Comparison of ENCODE assay signal across 19 cellular contexts in genomic region chr7:83119496-83119895, GRCh38. TPM values are rescaled to one million over a fixed set of nuclear protein-coding genes. Genes with fewer than 3 reads are reported as not detected.
DNase-seq lines count a peak whose midpoint lies in the region; ATAC-seq, FAIRE-seq and TF ChIP-seq lines count a peak whose summit lies in the region.
"Had no signal": no experiment of that assay in that cellular context is flagged by ENCODE, and none has a peak within 500 bp of the region (broad histone marks: within the 10 kb centered on the region; RNA-seq: fewer than 3 reads in every experiment).

No MANE protein-coding gene starts in this region.

- H2AK5ac ChIP-seq in mesenchymal stem cell (ENCODE audit: low read length, severe bottlenecking) = no peak overlapping the region

- no peak for DNase-seq in H54 (ENCODE audit: insufficient read length, low spot score)
- no peak for DNase-seq in SK-N-SH
- DNase-seq in chondrocyte (ENCODE audit: low spot score) = no peak
- peak; percentile 26 for DNase-seq in mesenchymal stem cell
- DNase-seq in mucosa of descending colon = no peak
- no peak for DNase-seq in ureter (ENCODE audit: low spot score)
- no peak for DNase-seq in medulla oblongata (ENCODE audit: extremely low spot score)
- DNase-seq: ACHN, AML-193, IMR-90, Karpas-422, MM.1S, NCI-H1417 treated with DMSO at 0.1 percent for 48 hours, NCI-H1930, NCI-H510A, Peyer's patch had no signal

- H2BK12ac ChIP-seq in mesenchymal stem cell (ENCODE audit: low read length in 2 of 2) = no peak overlapping the region

- H3K27ac Mint-ChIP-seq in chondrocyte (ENCODE audit: unreplicated experiment) = peak overlapping the region; percentile 18
- H3K27ac Mint-ChIP-seq: CD14-positive monocyte had no signal

- H3K9me3 ChIP-seq in SK-N-SH (peaks cover 23% of the 10 kb centered on the region; the same call in 1 of the 2 replicates), mesenchymal stem cell (ENCODE audit: control insufficient read depth, low read length) (peaks cover 10% of the 10 kb centered on the region), mucosa of descending colon (peaks cover 30% of the 10 kb centered on the region)

- CTCF ChIA-PET in SK-N-SH (lab: Yijun Ruan, JAX) = interaction anchor here (1.2 kb wide), 1 partner anchor 47 kb away, joined by 3 read pairs; no protein-coding TSS in a partner anchor

- intact Hi-C loops in mucosa of descending colon (cut with DNase I, micrococcal nuclease) = no loop called here

- no peak overlapping the region for H2BK5ac ChIP-seq in mesenchymal stem cell (ENCODE audit: low read depth, low read length, poor library complexity, severe bottlenecking)

- H3K9me2 ChIP-seq in SK-N-SH = no peaks in the 10 kb centered on the region

- H3K79me1 ChIP-seq in mesenchymal stem cell (replicated peaks; ENCODE audit: low read length, poor library complexity, severe bottlenecking) = no peaks in the 10 kb centered on the region

- no peak for TF ChIP-seq CTCF in SK-N-SH (IDR thresholded peaks at IDR 0.05)
- no peak for TF ChIP-seq CTCF in chondrocyte (IDR thresholded peaks at IDR 0.05)
- no peak for TF ChIP-seq CTCF in mucosa of descending colon (IDR thresholded peaks at IDR 0.05)

- H3K4me1 ChIP-seq in SK-N-SH (ENCODE audit: control insufficient read depth in 1 of 2, insufficient read depth in 2 of 2, low read depth in 1 of 2, low read length in 1 of 2) (peaks cover 0 to 3% of the 10 kb centered on the region in 2 experiments; a peak in 2 of 4 replicates), mesenchymal stem cell (ENCODE audit: control insufficient read depth, insufficient read depth, low read depth, low read length) (no peaks in the 10 kb centered on the region), mucosa of descending colon (ENCODE audit: low read depth) (no peaks in the 10 kb centered on the region)
- H3K4me1 ChIP-seq: Peyer's patch had no signal

- H3K9me3 Mint-ChIP-seq in chondrocyte (ENCODE audit: low read depth) = peaks cover 34% of the 10 kb centered on the region

- FAIRE-seq in H54 (lab: Jason Lieb, UNC) = peak; percentile 20

- no peaks in the 10 kb centered on the region for H3K27me3 Mint-ChIP-seq in chondrocyte (ENCODE audit: low read depth)

- no peak for TF ChIP-seq RAD21 in SK-N-SH (IDR thresholded peaks at IDR 0.05; ENCODE audit: low read length)

- no peak overlapping the region for H4K8ac ChIP-seq in mesenchymal stem cell (ENCODE audit: low read length)

- no peak overlapping the region for H4K91ac ChIP-seq in mesenchymal stem cell (ENCODE audit: low read length)

- ATAC-seq in HG03280 (IDR thresholded peaks at IDR 0.05; ENCODE audit: unreplicated experiment) (no peak), mucosa of descending colon (no peak)
- ATAC-seq: Right ventricle myocardium inferior had no signal

- H3K9ac ChIP-seq in SK-N-SH (no peak overlapping the region), mesenchymal stem cell (ENCODE audit: low read length) (no peak overlapping the region)

- TF ChIP-seq EP300 in SK-N-SH (IDR thresholded peaks at IDR 0.05; ENCODE audit: borderline replicate concordance in 1 of 2, low read depth in 1 of 2, low read length in 1 of 2) = no peak

- WGBS in SK-N-SH (ENCODE audit: low lambda C conversion rate) = 26% methylated on average over 2 of the region's 2 CpGs
- 23% methylated on average over 1 of the region's 2 CpGs for WGBS in mesenchymal stem cell

- peaks cover 13% of the 10 kb centered on the region for H3K4me1 Mint-ChIP-seq in chondrocyte (ENCODE audit: low read depth)
- H3K4me1 Mint-ChIP-seq: CD14-positive monocyte had no signal

- H3F3A ChIP-seq in SK-N-SH (replicated peaks; ENCODE audit: insufficient read depth) = no peaks in the 10 kb centered on the region

- H3K4me3 ChIP-seq in SK-N-SH (ENCODE audit: low read depth in 2 of 2, low read length in 1 of 2) = no peak overlapping the region
- no peak overlapping the region for H3K4me3 ChIP-seq in mesenchymal stem cell (ENCODE audit: insufficient read depth in 1 of 2, low read depth in 1 of 2, low read length in 2 of 2)
- H3K4me3 ChIP-seq in mucosa of descending colon = no peak overlapping the region
- H3K4me3 ChIP-seq: Peyer's patch had no signal

- no peak for TF ChIP-seq POLR2A in H54 (IDR thresholded peaks at IDR 0.05; ENCODE audit: low read depth, low read length)

- H2AFZ ChIP-seq in SK-N-SH (ENCODE audit: low read depth) (no peak overlapping the region), mesenchymal stem cell (ENCODE audit: low read depth, low read length) (no peak overlapping the region)

- H2BK120ac ChIP-seq in mesenchymal stem cell (ENCODE audit: low read depth, low read length) = no peak overlapping the region

- H4K20me1 ChIP-seq in SK-N-SH (ENCODE audit: insufficient read depth) = no peaks in the 10 kb centered on the region

- no peak overlapping the region for H3K4ac ChIP-seq in mesenchymal stem cell (ENCODE audit: low read depth in 1 of 2, low read length in 2 of 2)

- H3K14ac ChIP-seq in mesenchymal stem cell (ENCODE audit: low read length in 2 of 2) = no peak overlapping the region

- no peak overlapping the region for H3K18ac ChIP-seq in mesenchymal stem cell (ENCODE audit: low read depth in 1 of 2, low read length in 2 of 2)

- H3K4me3 Mint-ChIP-seq in chondrocyte (ENCODE audit: unreplicated experiment) = no peak overlapping the region
- H3K4me3 Mint-ChIP-seq: CD14-positive monocyte had no signal

- peaks cover 9% of the 10 kb centered on the region for H3K36me3 Mint-ChIP-seq in chondrocyte (ENCODE audit: low read depth)
- H3K36me3 Mint-ChIP-seq: CD14-positive monocyte had no signal

- H3K27me3 ChIP-seq in SK-N-SH (ENCODE audit: insufficient read depth) (no peaks in the 10 kb centered on the region), mesenchymal stem cell (ENCODE audit: control insufficient read depth in 1 of 2, insufficient read depth in 1 of 2, low read length in 2 of 2) (no peaks in the 10 kb centered on the region)
- H3K27me3 ChIP-seq: Peyer's patch had no signal

- H3K27ac ChIP-seq in SK-N-SH (ENCODE audit: low read depth in 2 of 2, low read length in 1 of 2) (no peak overlapping the region), mesenchymal stem cell (ENCODE audit: low read length, poor library complexity, severe bottlenecking) (no peak overlapping the region)
- H3K27ac ChIP-seq: Peyer's patch had no signal

- POLR2A ChIA-PET in SK-N-SH (lab: Yijun Ruan, JAX) = no interaction called here

- H3K4me2 ChIP-seq in SK-N-SH (no peak overlapping the region), mesenchymal stem cell (ENCODE audit: low read length, poor library complexity, severe bottlenecking) (no peak overlapping the region)

- no peaks in the 10 kb centered on the region for H3K79me2 ChIP-seq in SK-N-SH (ENCODE audit: insufficient read depth)

- H3K36me3 ChIP-seq in SK-N-SH (replicated peaks in 1 of 2; ENCODE audit: control insufficient read depth in 1 of 2, insufficient read depth in 2 of 2, low read length in 1 of 2) (no peaks in the 10 kb centered on the region), mesenchymal stem cell (ENCODE audit: control insufficient read depth in 1 of 2, insufficient read depth in 2 of 2, low read depth in 1 of 2, low read length in 2 of 2) (no peaks in the 10 kb centered on the region), mucosa of descending colon (ENCODE audit: low read depth) (no peaks in the 10 kb centered on the region)
- H3K36me3 ChIP-seq: Peyer's patch had no signal

- no peak overlapping the region for H3K23ac ChIP-seq in mesenchymal stem cell (ENCODE audit: low read length in 2 of 2)

- no peak overlapping the region for H2BK15ac ChIP-seq in mesenchymal stem cell (ENCODE audit: low read depth, poor library complexity, severe bottlenecking)

TF ChIP-seq in SK-N-SH, 30 proteins besides CTCF, POLR2A, EP300 and RAD21:
- no peak for TF ChIP-seq JUND (IDR thresholded peaks at IDR 0.05)
- TF ChIP-seq SIN3A (IDR thresholded peaks at IDR 0.05; ENCODE audit: borderline replicate concordance, low read depth, low read length) = no peak
- TF ChIP-seq ZBTB33 (IDR thresholded peaks at IDR 0.05; ENCODE audit: borderline replicate concordance, low read depth) = no peak
- no peak for TF ChIP-seq GATA2 (CRISPR knock-in tag; IDR thresholded peaks at IDR 0.05)
- TF ChIP-seq FOSL2 (IDR thresholded peaks at IDR 0.05; ENCODE audit: borderline replicate concordance, low read depth) = peak; percentile 17; the same call in 1 of the 2 replicates
- TF ChIP-seq POLR2AphosphoS5 (IDR thresholded peaks at IDR 0.05; ENCODE audit: low read depth, low read length) = no peak
- TF ChIP-seq FOXJ3 (CRISPR knock-in tag; IDR thresholded peaks at IDR 0.05) = no peak
- TF ChIP-seq NFIC (IDR thresholded peaks at IDR 0.05; ENCODE audit: borderline replicate concordance) = no peak
- peak; percentile 67; the same call in 1 of the 2 replicates for TF ChIP-seq MEF2A (IDR thresholded peaks at IDR 0.05; ENCODE audit: borderline replicate concordance, low read depth)

RNA-seq across cellular contexts. Expression of gene PCLO, which starts 43.2 kb away (rescaled TPM):
- polyA plus RNA-seq in SK-N-SH (2012; rRNA removed) = 0.51 and 0.76 TPM in 2 replicates
- 0.69 and 0.82 TPM in 2 replicates for polyA plus RNA-seq in SK-N-SH (2012; cell fraction: cytosol; rRNA removed)
- polyA plus RNA-seq in SK-N-SH (2012; cell fraction: nucleus; rRNA removed) = 0.73 and 1.4 TPM in 2 replicates
- total RNA-seq in chondrocyte (1.3 to 2.2 TPM (median 1.5 TPM) in 3 replicates), mucosa of descending colon (10 to 100 TPM in 1 of 3 donors, 1 to 10 TPM in 2; 5.5 to 16.5 (median 7.1) TPM), ureter (17.7 TPM)
- polyA plus RNA-seq in mesenchymal stem cell (2013, experiment 1 of 2) = 0.30 TPM
- 0.23 TPM for polyA plus RNA-seq in mesenchymal stem cell (2013, experiment 2 of 2)
- polyA plus RNA-seq: CD14-positive monocyte had no signal
